In genomic region chr17:48202945-48203344, GRCh38 we compare ENCODE assay signal across 25 cellular contexts.
A peak's percentile ranks its signal among the peaks of the same experiment; 100 is the strongest.
DNase-seq lines count a peak whose midpoint lies in the region; ATAC-seq, FAIRE-seq and TF ChIP-seq lines count a peak whose summit lies in the region.
"Had no signal": no experiment of that assay in that cellular context is flagged by ENCODE, and none has a peak within 500 bp of the region (broad histone marks: within the 10 kb centered on the region; RNA-seq: fewer than 3 reads in every experiment).

No MANE protein-coding gene starts in this region.

- TF ChIP-seq POLR2A in H54 (IDR thresholded peaks at IDR 0.05; ENCODE audit: low read depth, low read length) = no peak
- TF ChIP-seq POLR2A in Peyer's patch (IDR thresholded peaks at IDR 0.05) = no peak

- H3K27me3 ChIP-seq in CD4-positive, CD25-positive, alpha-beta regulatory T cell (ENCODE audit: control insufficient read depth, insufficient read depth, low read length) = no peaks in the 10 kb centered on the region
- no peaks in the 10 kb centered on the region for H3K27me3 ChIP-seq in Peyer's patch
- H3K27me3 ChIP-seq: BLaER1, MG63 had no signal

- no peak overlapping the region for H3K4me3 Mint-ChIP-seq in CD4-positive, CD25-positive, alpha-beta regulatory T cell
- no peak overlapping the region for H3K4me3 Mint-ChIP-seq in activated T-helper 17 cell treated with anti-CD3 and anti-CD28 coated beads, Interleukin-2, amount 50 U/mL, for 72 hours
- H3K4me3 Mint-ChIP-seq: CD8-positive, alpha-beta T cell; H9; IgD-negative memory B cell had no signal

- TF ChIP-seq CTCF in Peyer's patch (IDR thresholded peaks at IDR 0.05) = no peak

- H3K36me3 Mint-ChIP-seq in CD4-positive, CD25-positive, alpha-beta regulatory T cell = peaks cover 28% of the 10 kb centered on the region
- H3K36me3 Mint-ChIP-seq in activated T-helper 17 cell treated with anti-CD3 and anti-CD28 coated beads, Interleukin-2, amount 50 U/mL, for 72 hours (ENCODE audit: low read depth) = peaks cover 42% of the 10 kb centered on the region

- no peak overlapping the region for H3K27ac ChIP-seq in CD4-positive, CD25-positive, alpha-beta regulatory T cell (ENCODE audit: insufficient read depth, low read length, poor library complexity, severe bottlenecking)
- peak overlapping the region in 1 of 4 donors; percentile 1 for H3K27ac ChIP-seq in Peyer's patch
- H3K27ac ChIP-seq: 22Rv1, BLaER1 had no signal

- no peak overlapping the region for H3K4me3 ChIP-seq in CD4-positive, CD25-positive, alpha-beta regulatory T cell (ENCODE audit: low read depth, low read length)
- no peak overlapping the region for H3K4me3 ChIP-seq in Peyer's patch
- H3K4me3 ChIP-seq: BLaER1, GM12878, MG63 had no signal

- DNase-seq in CD4-positive, CD25-positive, alpha-beta regulatory T cell = no peak
- no peak for DNase-seq in H54 (ENCODE audit: insufficient read length, low spot score)
- peak; percentile 71 for DNase-seq in M059J (ENCODE audit: low read depth)
- DNase-seq in left kidney (ENCODE audit: low read depth, low spot score) = peak; percentile 80
- DNase-seq in SK-N-DZ (ENCODE audit: low spot score) = no peak
- DNase-seq in SHP77 (lab: John Stamatoyannopoulos, UW) = no peak
- no peak for DNase-seq in Peyer's patch
- DNase-seq: ACHN; CD8-positive, alpha-beta T cell; H9; MG63; NCI-H1417; NCI-H187; NCI-H2107; NCI-H446 treated with DMSO at 0.1 percent for 48 hours; NCI-H526 treated with DMSO at 0.1 percent for 48 hours; OCI-M1; RPMI8226; SHP77 treated with DMSO at 0.1 percent for 48 hours had no signal

- ATAC-seq in CD4-positive, CD25-positive, alpha-beta regulatory T cell (ENCODE audit: low read depth in 2 of 2) = no peak
- ATAC-seq in activated T-helper 17 cell treated with anti-CD3 and anti-CD28 coated beads, Interleukin-2, amount 50 U/mL, for 72 hours (replicated peaks) = no peak
- ATAC-seq: CD8-positive, alpha-beta T cell; GM12878; SK-N-SH treated with all-trans-retinoic acid at 6 μM for 48 hours had no signal

- peak; percentile 62 for FAIRE-seq in H54 (lab: Jason Lieb, UNC)
- FAIRE-seq: GM12878 had no signal

- H3K9me3 Mint-ChIP-seq in CD4-positive, CD25-positive, alpha-beta regulatory T cell = peaks cover 0 to 2% (median 0%) of the 10 kb centered on the region in 7 donors
- no peaks in the 10 kb centered on the region for H3K9me3 Mint-ChIP-seq in activated T-helper 17 cell treated with anti-CD3 and anti-CD28 coated beads, Interleukin-2, amount 50 U/mL, for 72 hours
- H3K9me3 Mint-ChIP-seq: CD8-positive, alpha-beta T cell; H9; IgD-negative memory B cell had no signal

- peaks cover 30% of the 10 kb centered on the region for H3K36me3 ChIP-seq in CD4-positive, CD25-positive, alpha-beta regulatory T cell (ENCODE audit: control insufficient read depth, insufficient read depth, low read length)
- no peaks in the 10 kb centered on the region for H3K36me3 ChIP-seq in Peyer's patch
- H3K36me3 ChIP-seq: BLaER1, MG63 had no signal

- H3K27me3 Mint-ChIP-seq in CD4-positive, CD25-positive, alpha-beta regulatory T cell = no peaks in the 10 kb centered on the region
- H3K27me3 Mint-ChIP-seq in activated T-helper 17 cell treated with anti-CD3 and anti-CD28 coated beads, Interleukin-2, amount 50 U/mL, for 72 hours = no peaks in the 10 kb centered on the region

- H3K27ac Mint-ChIP-seq in CD4-positive, CD25-positive, alpha-beta regulatory T cell = peak overlapping the region; percentile 20 to 29 (median 23)
- no peak overlapping the region for H3K27ac Mint-ChIP-seq in activated T-helper 17 cell treated with anti-CD3 and anti-CD28 coated beads, Interleukin-2, amount 50 U/mL, for 72 hours
- H3K27ac Mint-ChIP-seq: H9, IgD-negative memory B cell had no signal

- H3K4me1 ChIP-seq in CD4-positive, CD25-positive, alpha-beta regulatory T cell (ENCODE audit: control insufficient read depth, insufficient read depth, low read length, poor library complexity, severe bottlenecking) = no peaks in the 10 kb centered on the region
- peaks cover 0 to 15% (median 0%) of the 10 kb centered on the region in 4 donors for H3K4me1 ChIP-seq in Peyer's patch
- H3K4me1 ChIP-seq: BLaER1 had no signal

- peaks cover 21 to 57% (median 47%) of the 10 kb centered on the region in 4 donors for H3K4me1 Mint-ChIP-seq in CD4-positive, CD25-positive, alpha-beta regulatory T cell
- H3K4me1 Mint-ChIP-seq in activated T-helper 17 cell treated with anti-CD3 and anti-CD28 coated beads, Interleukin-2, amount 50 U/mL, for 72 hours = peaks cover 30% of the 10 kb centered on the region
- H3K4me1 Mint-ChIP-seq: H9 had no signal

- H3K9me3 ChIP-seq in CD4-positive, CD25-positive, alpha-beta regulatory T cell (ENCODE audit: control insufficient read depth in 2 of 2, low read length in 2 of 2) = no peaks in the 10 kb centered on the region
- no peaks in the 10 kb centered on the region for H3K9me3 ChIP-seq in Peyer's patch
- H3K9me3 ChIP-seq: BLaER1, MG63 had no signal

Comparison
In these comparisons a context has a peak if more than half of its experiments do, and no peak if none do; other contexts are left out.
1. DNase-seq: peak in M059J (single experiment) and left kidney (single experiment); none in CD4-positive, CD25-positive, alpha-beta regulatory T cell (0 of 3), H54 (single experiment), SK-N-DZ (single experiment), SHP77 (0 of 2) and Peyer's patch (0 of 3).